In genomic region chr17:29111816-29112499, GRCh38 we compare ENCODE assay signal across 8 cellular contexts.
A peak's percentile ranks its signal among the peaks of the same experiment; 100 is the strongest.
DNase-seq lines count a peak whose midpoint lies in the region; ATAC-seq and TF ChIP-seq lines count a peak whose summit lies in the region.

No MANE protein-coding gene starts in this region.

- TF ChIP-seq POLR2A in testis (IDR thresholded peaks at IDR 0.05) = no peak

- intact Hi-C loops in CD14-positive monocyte (cut with micrococcal nuclease) = loop anchor here in 1 of 2 donors (1.0 to 10.0 kb wide), 3 partner anchors 145 to 347 kb away; partner anchors contain the start of gene DHRS13
- intact Hi-C loops in testis (cut with DNase I; ENCODE audit: low total_unique reads) = no loop called here

- WGBS in neuronal stem cell (ENCODE audit: extremely low coverage in 2 of 2, insufficient read length in 2 of 2, insufficient replicate concordance in 1 of 2), 2 donors = no CpG with 5 or more reads among the region's 20 CpGs
- WGBS in testis, 2 donors = 46 to 49% methylated on average over 14 to 20 of the region's 20 CpGs

- no peak overlapping the region for H4K91ac ChIP-seq in neuronal stem cell (ENCODE audit: low read depth, low read length, poor library complexity)

- H3K23ac ChIP-seq in neuronal stem cell (ENCODE audit: low read depth, low read length, poor library complexity) = no peak overlapping the region

- peaks cover 13 to 31% of the 10 kb centered on the region in 2 donors for H3K4me1 ChIP-seq in neuronal stem cell (ENCODE audit: control insufficient read depth in 2 of 2, insufficient read depth in 1 of 2, low read depth in 1 of 2, low read length in 2 of 2)
- H3K4me1 ChIP-seq in testis = peaks cover 7% of the 10 kb centered on the region

- H3K36me3 ChIP-seq in neuronal stem cell (replicated peaks in 1 of 2; ENCODE audit: control insufficient read depth in 2 of 2, insufficient read depth in 2 of 2, low read length in 2 of 2) (peaks cover 8 to 21% of the 10 kb centered on the region in 2 donors), testis (ENCODE audit: low read depth, missing control alignments) (no peaks in the 10 kb centered on the region)

- no peaks in the 10 kb centered on the region for H3K79me1 ChIP-seq in neuronal stem cell (ENCODE audit: low read depth, low read length)

- H3K14ac ChIP-seq in neuronal stem cell (ENCODE audit: low read length) = no peak overlapping the region

- peak; percentile 68 for DNase-seq in CD14-positive monocyte (ENCODE audit: low spot score)
- peak; percentile 57 to 79 for DNase-seq in HL-60 (ENCODE audit: low read depth in 1 of 2, low spot score in 1 of 2)
- peak; percentile 88 for DNase-seq in OCI-M1 (lab: John Stamatoyannopoulos, UW)
- peak; percentile 68 to 76 for DNase-seq in activated T-cell treated with anti-CD3 and anti-CD28 coated beads, Interleukin-2, amount 50 U/mL, for 72 hours
- peak; percentile 64 for DNase-seq in fibroblast of gingiva (ENCODE audit: low read depth)
- DNase-seq in neuronal stem cell (ENCODE audit: low spot score) = peak; percentile 63
- peak; percentile 66 for DNase-seq in testis

- no peak overlapping the region for H3K4me2 ChIP-seq in neuronal stem cell (ENCODE audit: insufficient read depth, low read length, poor library complexity, severe bottlenecking)

- no peak overlapping the region for H3K4ac ChIP-seq in neuronal stem cell (ENCODE audit: low read length)

- H2BK12ac ChIP-seq in neuronal stem cell (ENCODE audit: low read length) = no peak overlapping the region

- H2BK120ac ChIP-seq in neuronal stem cell (ENCODE audit: low read depth, low read length) = no peak overlapping the region

- H2AK5ac ChIP-seq in neuronal stem cell (ENCODE audit: low read depth, low read length) = peak overlapping the region; percentile 48

- peaks cover 59 to 86% of the 10 kb centered on the region in 2 donors for H3K36me3 Mint-ChIP-seq in CD14-positive monocyte
- no peaks in the 10 kb centered on the region for H3K36me3 Mint-ChIP-seq in activated T-cell treated with anti-CD3 and anti-CD28 coated beads, Interleukin-2, amount 50 U/mL, for 72 hours (ENCODE audit: insufficient read depth in 2 of 2)

- H2AFZ ChIP-seq in neuronal stem cell (ENCODE audit: low read length) = no peak overlapping the region

- H3K27ac ChIP-seq in HL-60 (replicated peaks) (no peak overlapping the region), neuronal stem cell (replicated peaks; ENCODE audit: low read length) (no peak overlapping the region), testis (no peak overlapping the region)

- H3K27me3 ChIP-seq in HL-60 (ENCODE audit: insufficient read depth, poor library complexity, severe bottlenecking) (no peaks in the 10 kb centered on the region), neuronal stem cell (ENCODE audit: control insufficient read depth in 3 of 3, insufficient read depth in 3 of 3, low read depth in 1 of 3, low read length in 3 of 3) (no peaks in the 10 kb centered on the region), testis (no peaks in the 10 kb centered on the region)

- no peak overlapping the region for H2BK15ac ChIP-seq in neuronal stem cell (ENCODE audit: low read length)

- no peak overlapping the region for H3K4me3 ChIP-seq in HL-60 (replicated peaks; ENCODE audit: insufficient read depth, low read length)
- no peak overlapping the region for H3K4me3 ChIP-seq in neuronal stem cell (ENCODE audit: low read length in 2 of 2)
- no peak overlapping the region for H3K4me3 ChIP-seq in testis

- H2BK5ac ChIP-seq in neuronal stem cell (ENCODE audit: low read length) = no peak overlapping the region

- no peaks in the 10 kb centered on the region for H3K27me3 Mint-ChIP-seq in CD14-positive monocyte (ENCODE audit: low read depth in 3 of 3)
- no peaks in the 10 kb centered on the region for H3K27me3 Mint-ChIP-seq in activated T-cell treated with anti-CD3 and anti-CD28 coated beads, Interleukin-2, amount 50 U/mL, for 72 hours (ENCODE audit: low read depth)

- H3K4me1 Mint-ChIP-seq in CD14-positive monocyte = peaks cover 33% of the 10 kb centered on the region
- peaks cover 11% of the 10 kb centered on the region for H3K4me1 Mint-ChIP-seq in activated T-cell treated with anti-CD3 and anti-CD28 coated beads, Interleukin-2, amount 50 U/mL, for 72 hours (ENCODE audit: low read depth)

- no peak overlapping the region for H4K8ac ChIP-seq in neuronal stem cell (ENCODE audit: low read depth, low read length)

- peak overlapping the region in 2 of 7 donors; percentile 26 to 35 for H3K27ac Mint-ChIP-seq in CD14-positive monocyte
- H3K27ac Mint-ChIP-seq in activated T-cell treated with anti-CD3 and anti-CD28 coated beads, Interleukin-2, amount 50 U/mL, for 72 hours = no peak overlapping the region

- H3K18ac ChIP-seq in neuronal stem cell (ENCODE audit: low read length) = peak overlapping the region; percentile 87

- peak; percentile 68 to 69 for ATAC-seq in activated T-cell treated with anti-CD3 and anti-CD28 coated beads, Interleukin-2, amount 50 U/mL, for 72 hours (replicated peaks in 1 of 2)
- ATAC-seq in GM21367 (IDR thresholded peaks at IDR 0.05; ENCODE audit: unreplicated experiment) = no peak

- TF ChIP-seq CTCF in CD14-positive monocyte (IDR thresholded peaks at IDR 0.05) = peak; percentile 79
- TF ChIP-seq CTCF in HL-60 (IDR thresholded peaks at IDR 0.05; ENCODE audit: insufficient read depth, low read length) = peak; percentile 97
- peak; percentile 71 to 82 (median 74) for TF ChIP-seq CTCF in testis (IDR thresholded peaks at IDR 0.05)

- peaks cover 0 to 2% of the 10 kb centered on the region in 2 donors for H3K9me3 ChIP-seq in neuronal stem cell (replicated peaks in 1 of 2; ENCODE audit: control insufficient read depth in 2 of 2, insufficient read depth in 1 of 2, low read depth in 1 of 2, low read length in 2 of 2)
- no peaks in the 10 kb centered on the region for H3K9me3 ChIP-seq in testis

- no peak overlapping the region for H3K9ac ChIP-seq in neuronal stem cell (ENCODE audit: low read depth, low read length, poor library complexity)

- peaks cover 0 to 2% (median 0%) of the 10 kb centered on the region in 7 donors for H3K9me3 Mint-ChIP-seq in CD14-positive monocyte
- no peaks in the 10 kb centered on the region for H3K9me3 Mint-ChIP-seq in activated T-cell treated with anti-CD3 and anti-CD28 coated beads, Interleukin-2, amount 50 U/mL, for 72 hours

- no peak overlapping the region for H3K4me3 Mint-ChIP-seq in CD14-positive monocyte
- H3K4me3 Mint-ChIP-seq in activated T-cell treated with anti-CD3 and anti-CD28 coated beads, Interleukin-2, amount 50 U/mL, for 72 hours = no peak overlapping the region
